In genomic region chr6:4935486-4935885, GRCh38 we compare ENCODE assay signal across 10 cellular contexts.
DNase-seq lines count a peak whose midpoint lies in the region; ATAC-seq and TF ChIP-seq lines count a peak whose summit lies in the region.
"Had no signal": no experiment of that assay in that cellular context is flagged by ENCODE, and none has a peak within 500 bp of the region (broad histone marks: within the 10 kb centered on the region; RNA-seq: fewer than 3 reads in every experiment).

No MANE protein-coding gene starts in this region.

- CTCF ChIA-PET in CD8-positive, alpha-beta memory T cell (lab: Charles Lee) = interaction anchor here (1.1 to 1.3 kb wide), 2 partner anchors 8 to 18 kb away, joined by 3 read pairs; no protein-coding TSS in a partner anchor
- CTCF ChIA-PET in WTC11 (lab: Charles Lee) = no interaction called here

- H3K36me3 Mint-ChIP-seq in CD8-positive, alpha-beta memory T cell = peaks cover 0 to 29% (median 25%) of the 10 kb centered on the region in 3 donors
- H3K36me3 Mint-ChIP-seq in WTC11 = peaks cover 16% of the 10 kb centered on the region

- H2AK5ac ChIP-seq in mesenchymal stem cell (ENCODE audit: low read length, severe bottlenecking) = no peak overlapping the region

- TF ChIP-seq CTCF in WTC11 (IDR thresholded peaks at IDR 0.05) = no peak

- no peaks in the 10 kb centered on the region for H3K27me3 ChIP-seq in CD8-positive, alpha-beta memory T cell (ENCODE audit: insufficient read depth, low read length, poor library complexity, severe bottlenecking)
- H3K27me3 ChIP-seq in mesenchymal stem cell (ENCODE audit: control insufficient read depth in 1 of 2, insufficient read depth in 1 of 2, low read length in 2 of 2) = no peaks in the 10 kb centered on the region

- no peak overlapping the region for H2BK5ac ChIP-seq in mesenchymal stem cell (ENCODE audit: low read depth, low read length, poor library complexity, severe bottlenecking)

- no peak overlapping the region for H3K4ac ChIP-seq in mesenchymal stem cell (ENCODE audit: low read depth in 1 of 2, low read length in 2 of 2)

- peaks cover 57% of the 10 kb centered on the region for H3K79me1 ChIP-seq in mesenchymal stem cell (replicated peaks; ENCODE audit: low read length, poor library complexity, severe bottlenecking)

- no peak overlapping the region for H3K23ac ChIP-seq in mesenchymal stem cell (ENCODE audit: low read length in 2 of 2)

- peaks cover 0 to 4% of the 10 kb centered on the region in 2 donors for H3K27me3 Mint-ChIP-seq in CD8-positive, alpha-beta memory T cell
- no peaks in the 10 kb centered on the region for H3K27me3 Mint-ChIP-seq in WTC11 (ENCODE audit: low read depth)

- H4K91ac ChIP-seq in mesenchymal stem cell (ENCODE audit: low read length) = peak overlapping the region; percentile 34

- H3K9ac ChIP-seq in mesenchymal stem cell (ENCODE audit: low read length) = no peak overlapping the region

- H2BK15ac ChIP-seq in mesenchymal stem cell (ENCODE audit: low read depth, poor library complexity, severe bottlenecking) = no peak overlapping the region

- H3K4me3 ChIP-seq in CD8-positive, alpha-beta memory T cell (ENCODE audit: low read length) = no peak overlapping the region
- no peak overlapping the region for H3K4me3 ChIP-seq in mesenchymal stem cell (ENCODE audit: insufficient read depth in 1 of 2, low read depth in 1 of 2, low read length in 2 of 2)

- no peak overlapping the region for H3K14ac ChIP-seq in mesenchymal stem cell (ENCODE audit: low read length in 2 of 2)

- peak overlapping the region in 6 of 8 donors; percentile 33 to 88 (median 53) for H3K27ac Mint-ChIP-seq in CD8-positive, alpha-beta memory T cell
- peak overlapping the region; percentile 77 for H3K27ac Mint-ChIP-seq in WTC11

- POLR2A ChIA-PET in CD8-positive, alpha-beta memory T cell (lab: Charles Lee) = no interaction called here
- POLR2A ChIA-PET in WTC11 (lab: Charles Lee) = no interaction called here

- WGBS in mesenchymal stem cell = 97% methylated on average over 10 of the region's 10 CpGs

- H3K9me3 Mint-ChIP-seq in CD8-positive, alpha-beta memory T cell = no peaks in the 10 kb centered on the region
- no peaks in the 10 kb centered on the region for H3K9me3 Mint-ChIP-seq in WTC11

- H3K4me1 ChIP-seq in CD8-positive, alpha-beta memory T cell (ENCODE audit: insufficient read depth, low read length) = peaks cover 8% of the 10 kb centered on the region
- peaks cover 10% of the 10 kb centered on the region for H3K4me1 ChIP-seq in mesenchymal stem cell (ENCODE audit: control insufficient read depth, insufficient read depth, low read depth, low read length)

- no peaks in the 10 kb centered on the region for H3K9me3 ChIP-seq in CD8-positive, alpha-beta memory T cell (ENCODE audit: low read length)
- no peaks in the 10 kb centered on the region for H3K9me3 ChIP-seq in mesenchymal stem cell (ENCODE audit: control insufficient read depth, low read length)

- peak overlapping the region; percentile 72 for H4K8ac ChIP-seq in mesenchymal stem cell (ENCODE audit: low read length)

- H3K4me1 Mint-ChIP-seq in CD8-positive, alpha-beta memory T cell = peaks cover 45 to 64% (median 59%) of the 10 kb centered on the region in 3 donors
- peaks cover 41% of the 10 kb centered on the region for H3K4me1 Mint-ChIP-seq in WTC11

- ATAC-seq in GM19438 (IDR thresholded peaks at IDR 0.05; ENCODE audit: low read depth, unreplicated experiment) (peak; percentile 61), WTC11 (no peak)

- no peak overlapping the region for H3K18ac ChIP-seq in mesenchymal stem cell (ENCODE audit: low read depth in 1 of 2, low read length in 2 of 2)

- no peak overlapping the region for H3K27ac ChIP-seq in CD8-positive, alpha-beta memory T cell (ENCODE audit: low read depth, low read length)
- no peak overlapping the region for H3K27ac ChIP-seq in mesenchymal stem cell (ENCODE audit: low read length, poor library complexity, severe bottlenecking)

- peak overlapping the region in 1 of 7 donors; percentile 36 for H3K4me3 Mint-ChIP-seq in CD8-positive, alpha-beta memory T cell
- no peak overlapping the region for H3K4me3 Mint-ChIP-seq in WTC11

- no peak for DNase-seq in CD8-positive, alpha-beta memory T cell
- DNase-seq in WTC11 (ENCODE audit: low spot score) = no peak
- DNase-seq in mesenchymal stem cell = no peak
- DNase-seq in NCI-H2196 treated with DMSO at 0.1 percent for 48 hours (lab: John Stamatoyannopoulos, UW; ENCODE audit: unreplicated experiment) = no peak
- no peak for DNase-seq in occipital lobe (lab: John Stamatoyannopoulos, UW)
- no peak for DNase-seq in Kasumi-1 (lab: John Stamatoyannopoulos, UW)
- DNase-seq: mesendoderm, MV-4-11, NCI-H510A treated with DMSO at 0.1 percent for 48 hours had no signal

- H3K4me2 ChIP-seq in mesenchymal stem cell (ENCODE audit: low read length, poor library complexity, severe bottlenecking) = no peak overlapping the region

- H3K36me3 ChIP-seq in CD8-positive, alpha-beta memory T cell (ENCODE audit: insufficient read depth, low read length) = no peaks in the 10 kb centered on the region
- peaks cover 6 to 12% of the 10 kb centered on the region in 2 experiments for H3K36me3 ChIP-seq in mesenchymal stem cell (ENCODE audit: control insufficient read depth in 1 of 2, insufficient read depth in 2 of 2, low read depth in 1 of 2, low read length in 2 of 2)

- no peak overlapping the region for H2AFZ ChIP-seq in mesenchymal stem cell (ENCODE audit: low read depth, low read length)

- no peak overlapping the region for H2BK120ac ChIP-seq in mesenchymal stem cell (ENCODE audit: low read depth, low read length)

- peak overlapping the region in 1 of 2 experiments; percentile 79 for H2BK12ac ChIP-seq in mesenchymal stem cell (ENCODE audit: low read length in 2 of 2)

TF ChIP-seq in WTC11, 78 proteins besides CTCF, POLR2A, EP300 and RAD21 (continues in another document):
- no peak for TF ChIP-seq ATF6 (CRISPR knock-in tag; IDR thresholded peaks at IDR 0.05)
- no peak for TF ChIP-seq CBFB (CRISPR knock-in tag; IDR thresholded peaks at IDR 0.05; ENCODE audit: low read depth)
- no peak for TF ChIP-seq TP53 (CRISPR knock-in tag; IDR thresholded peaks at IDR 0.05)
- TF ChIP-seq FOXP1 (CRISPR knock-in tag; IDR thresholded peaks at IDR 0.05; ENCODE audit: borderline replicate concordance) = no peak
- no peak for TF ChIP-seq AR (CRISPR knock-in tag; IDR thresholded peaks at IDR 0.05)
- TF ChIP-seq, protein P1, sequence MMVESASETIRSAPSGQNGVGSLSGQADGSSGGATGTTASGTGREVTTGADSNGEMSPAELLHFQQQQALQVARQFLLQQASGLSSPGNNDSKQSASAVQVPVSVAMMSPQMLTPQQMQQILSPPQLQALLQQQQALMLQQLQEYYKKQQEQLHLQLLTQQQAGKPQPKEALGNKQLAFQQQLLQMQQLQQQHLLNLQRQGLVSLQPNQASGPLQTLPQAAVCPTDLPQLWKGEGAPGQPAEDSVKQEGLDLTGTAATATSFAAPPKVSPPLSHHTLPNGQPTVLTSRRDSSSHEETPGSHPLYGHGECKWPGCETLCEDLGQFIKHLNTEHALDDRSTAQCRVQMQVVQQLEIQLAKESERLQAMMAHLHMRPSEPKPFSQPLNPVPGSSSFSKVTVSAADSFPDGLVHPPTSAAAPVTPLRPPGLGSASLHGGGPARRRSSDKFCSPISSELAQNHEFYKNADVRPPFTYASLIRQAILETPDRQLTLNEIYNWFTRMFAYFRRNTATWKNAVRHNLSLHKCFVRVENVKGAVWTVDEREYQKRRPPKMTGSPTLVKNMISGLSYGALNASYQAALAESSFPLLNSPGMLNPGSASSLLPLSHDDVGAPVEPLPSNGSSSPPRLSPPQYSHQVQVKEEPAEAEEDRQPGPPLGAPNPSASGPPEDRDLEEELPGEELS (CRISPR knock-in tag; IDR thresholded peaks at IDR 0.05) = no peak
